Comparison of ENCODE assay signal across 31 cellular contexts in genomic region chr1:12741946-12742345, GRCh38. TPM values are rescaled to one million over a fixed set of nuclear protein-coding genes. Genes with fewer than 3 reads are reported as not detected.
"Had no signal": no experiment of that assay in that cellular context is flagged by ENCODE, and none has a peak within 500 bp of the region (broad histone marks: within the 10 kb centered on the region; RNA-seq: fewer than 3 reads in every experiment).

No MANE protein-coding gene starts in this region.

- H3K36me3 Mint-ChIP-seq: stimulated activated effector memory CD8-positive, alpha-beta T cell treated with anti-CD3 and anti-CD28 coated beads, Interleukin-12 subunit alpha, Interleukin-12 subunit beta, amount 100 ng/mL, for 72 hours; stimulated activated memory B cell treated with anti-CD40 and anti-IgM and Interleukin-4, amounts not matched to agents 10 μg/mL and 1 μg/mL and 100 μg/mL, for 72 hours had no signal

- FAIRE-seq: urothelium cell line had no signal

- H3K9me3 Mint-ChIP-seq: stimulated activated effector memory CD8-positive, alpha-beta T cell treated with anti-CD3 and anti-CD28 coated beads, Interleukin-12 subunit alpha, Interleukin-12 subunit beta, amount 100 ng/mL, for 72 hours had no signal

- H3K27me3 ChIP-seq: stomach, testis, tibial nerve, upper lobe of left lung, uterus, vagina had no signal

- H3K9me3 ChIP-seq: suprapubic skin, testis, thoracic aorta, transverse colon, upper lobe of left lung, upper lobe of right lung, uterus, vagina had no signal

- ATAC-seq: stimulated activated effector memory CD8-positive, alpha-beta T cell treated with anti-CD3 and anti-CD28 coated beads, Interleukin-12 subunit alpha, Interleukin-12 subunit beta, amount 100 ng/mL, for 72 hours; stimulated activated memory B cell treated with anti-CD40 and anti-IgM and Interleukin-4, amounts not matched to agents 10 μg/mL and 1 μg/mL and 100 μg/mL, for 72 hours; stimulated activated naive CD8-positive, alpha-beta T cell treated with anti-CD3 and anti-CD28 coated beads, Interleukin-15, amount 100 ng/mL, for 72 hours; stimulated activated naive CD8-positive, alpha-beta T cell treated with anti-CD3 and anti-CD28 coated beads, Interleukin-15, Interleukin-2, amounts not matched to agents 100 U/mL and 50 U/mL, for 24 hours; upper lobe of right lung had no signal

- H3K4me1 Mint-ChIP-seq: stimulated activated effector memory CD8-positive, alpha-beta T cell treated with anti-CD3 and anti-CD28 coated beads, Interleukin-12 subunit alpha, Interleukin-12 subunit beta, amount 100 ng/mL, for 72 hours; stimulated activated memory B cell treated with anti-CD40 and anti-IgM and Interleukin-4, amounts not matched to agents 10 μg/mL and 1 μg/mL and 100 μg/mL, for 72 hours had no signal

- H3K27ac Mint-ChIP-seq: stimulated activated effector memory CD8-positive, alpha-beta T cell treated with anti-CD3 and anti-CD28 coated beads, Interleukin-12 subunit alpha, Interleukin-12 subunit beta, amount 100 ng/mL, for 72 hours; stimulated activated memory B cell treated with anti-CD40 and anti-IgM and Interleukin-4, amounts not matched to agents 10 μg/mL and 1 μg/mL and 100 μg/mL, for 72 hours; stimulated activated naive CD8-positive, alpha-beta T cell treated with anti-CD3 and anti-CD28 coated beads, Interleukin-15, Interleukin-2, amounts not matched to agents 100 ng/mL and 50 ng/mL, for 24 hours; type B pancreatic cell had no signal

- H3K4me3 Mint-ChIP-seq: stimulated activated effector memory CD8-positive, alpha-beta T cell treated with anti-CD3 and anti-CD28 coated beads, Interleukin-12 subunit alpha, Interleukin-12 subunit beta, amount 100 ng/mL, for 72 hours; stimulated activated memory B cell treated with anti-CD40 and anti-IgM and Interleukin-4, amounts not matched to agents 10 μg/mL and 1 μg/mL and 100 μg/mL, for 72 hours; stimulated activated naive CD8-positive, alpha-beta T cell treated with anti-CD3 and anti-CD28 coated beads, Interleukin-15, amount 100 ng/mL, for 72 hours; stimulated activated naive CD8-positive, alpha-beta T cell treated with anti-CD3 and anti-CD28 coated beads, Interleukin-15, Interleukin-2, amounts not matched to agents 100 ng/mL and 50 ng/mL, for 24 hours; type B pancreatic cell had no signal

- DNase-seq: stimulated activated CD4-positive, alpha-beta T cell treated with anti-CD3 and anti-CD28 coated beads, Interleukin-2, amount 100 ng/mL, for 24 hours; stimulated activated CD4-positive, alpha-beta T cell treated with anti-CD3 and anti-CD28 coated beads, Interleukin-2, amount 100 ng/mL, for 48 hours; stimulated activated CD4-positive, alpha-beta T cell treated with anti-CD3 and anti-CD28 coated beads, Interleukin-4, amount 100 ng/mL, for 1 hour; stimulated activated CD4-positive, alpha-beta T cell treated with anti-CD3 and anti-CD28 coated beads, Interleukin-4, amount 100 ng/mL, for 24 hours; stimulated activated CD4-positive, alpha-beta T cell treated with anti-CD3 and anti-CD28 coated beads, Interleukin-4, amount 100 ng/mL, for 4 hours; stimulated activated CD8-positive, alpha-beta memory T cell treated with anti-CD3 and anti-CD28 coated beads, Interleukin-4, amount 100 ng/mL, for 48 hours; stimulated activated naive CD4-positive, alpha-beta T cell; stimulated activated naive CD4-positive, alpha-beta T cell treated with Interleukin-2 at 50 U/mL for 16 hours; stimulated activated naive CD8-positive, alpha-beta T cell treated with anti-CD3 and anti-CD28 coated beads, Interleukin-15, amount 100 ng/mL, for 72 hours; stimulated activated naive CD8-positive, alpha-beta T cell treated with anti-CD3 and anti-CD28 coated beads, Interleukin-15, Interleukin-2, amounts not matched to agents 100 U/mL and 50 U/mL, for 24 hours; stomach; substantia nigra; testis; tibial artery; transverse colon; upper lobe of left lung; upper lobe of right lung; uterus had no signal

- H3K27ac ChIP-seq: stomach, suprapubic skin, testis, thoracic aorta, tibial artery, tibial nerve, transverse colon, upper lobe of left lung, upper lobe of right lung, uterus, vagina had no signal

- H3K36me3 ChIP-seq: stomach, suprapubic skin, thoracic aorta, tibial artery, tibial nerve, transverse colon, upper lobe of left lung, upper lobe of right lung, uterus, vagina had no signal

- H3K4me1 ChIP-seq: stomach, suprapubic skin, testis, tibial artery, tibial nerve, transverse colon, upper lobe of left lung, upper lobe of right lung, uterus, vagina had no signal

- H3K4me3 ChIP-seq: stomach, suprapubic skin, testis, thoracic aorta, tibial artery, tibial nerve, transverse colon, upper lobe of left lung, upper lobe of right lung, uterus, vagina had no signal

RNA-seq across cellular contexts. Expression of gene CFAP107, which starts 4.1 kb away (rescaled TPM):
- total RNA-seq: stomach, subcutaneous adipose tissue, temporal lobe, thoracic aorta, tibial nerve, transverse colon, upper lobe of right lung, ureter, urinary bladder, vagina had no signal
- polyA plus RNA-seq: stomach, urinary bladder had no signal

RNA-seq across cellular contexts. Expression of gene AADACL3, which starts 26.0 kb away (rescaled TPM):
- total RNA-seq: stomach, temporal lobe, testis, thoracic aorta, tibial nerve, transverse colon, upper lobe of left lung, upper lobe of right lung, ureter, urinary bladder, uterus, vagina had no signal
- polyA plus RNA-seq: stomach, urinary bladder had no signal

RNA-seq across cellular contexts. Expression of gene PRAMEF12, which starts 31.6 kb away (rescaled TPM):
- total RNA-seq: stomach, subcutaneous adipose tissue, suprapubic skin, temporal lobe, thoracic aorta, tibial nerve, transverse colon, upper lobe of left lung, upper lobe of right lung, ureter, urinary bladder, uterus, vagina had no signal
- polyA plus RNA-seq: stomach, urinary bladder had no signal

RNA-seq across cellular contexts. Expression of gene PRAMEF1, which starts 49.3 kb away (rescaled TPM):
- total RNA-seq: stomach, subcutaneous adipose tissue, suprapubic skin, temporal lobe, testis, thoracic aorta, tibial nerve, transverse colon, upper lobe of left lung, upper lobe of right lung, ureter, urinary bladder, uterus, vagina had no signal
- polyA plus RNA-seq: stomach, urinary bladder had no signal
